Comparison of ENCODE assay signal across 8 cellular contexts in genomic region chr3:98022978-98023820, GRCh38. TPM values are rescaled to one million over a fixed set of nuclear protein-coding genes. Genes with fewer than 3 reads are reported as not detected.
DNase-seq lines count a peak whose midpoint lies in the region; ATAC-seq and TF ChIP-seq lines count a peak whose summit lies in the region.

No MANE protein-coding gene starts in this region.

- TF ChIP-seq CTCF in Calu3 (IDR thresholded peaks at IDR 0.05; ENCODE audit: unreplicated experiment) (peak; percentile 82), esophagus muscularis mucosa (IDR thresholded peaks at IDR 0.05) (peak; percentile 90 to 98 (median 91))

- H3K4me1 ChIP-seq in esophagus muscularis mucosa, result peaks cover 0 to 4% (median 0%) of the 10 kb centered on the region in 4 donors

- peaks cover 0 to 5% (median 2%) of the 10 kb centered on the region in 4 donors for H3K27me3 ChIP-seq in esophagus muscularis mucosa

- TF ChIP-seq POLR2A in esophagus muscularis mucosa (IDR thresholded peaks at IDR 0.05; ENCODE audit: low read depth), result no peak

- POLR2A ChIA-PET in naive thymus-derived CD8-positive, alpha-beta T cell (lab: Charles Lee), result interaction anchor here (0.7 kb wide), 1 partner anchor 229 kb away, joined by 4 read pairs; no protein-coding TSS in a partner anchor

- H3K4me3 Mint-ChIP-seq in Calu3 (ENCODE audit: low read depth, unreplicated experiment), result no peak overlapping the region
- no peak overlapping the region for H3K4me3 Mint-ChIP-seq in naive thymus-derived CD8-positive, alpha-beta T cell
- H3K4me3 Mint-ChIP-seq in stimulated activated memory B cell treated with anti-CD40 and anti-IgM and Interleukin-4, amounts not matched to agents 10 μg/mL and 1 μg/mL and 100 μg/mL, for 72 hours, result no peak overlapping the region

- DNase-seq in Calu3 (peak; percentile 91), HuH-7.5 (ENCODE audit: low spot score) (peak; percentile 6), OCI-M2 (lab: John Stamatoyannopoulos, UW; ENCODE audit: unreplicated experiment) (peak; percentile 15), activated T-cell treated with anti-CD3 and anti-CD28 coated beads for 48 hours (ENCODE audit: low read depth) (peak; percentile 82), esophagus muscularis mucosa (ENCODE audit: extremely low spot score) (peak; percentile 97)
- DNase-seq in naive thymus-derived CD8-positive, alpha-beta T cell, result peak; percentile 70 to 94 (median 85)

- H3K9me3 Mint-ChIP-seq in Calu3 (ENCODE audit: low read depth, unreplicated experiment), result no peaks in the 10 kb centered on the region
- no peaks in the 10 kb centered on the region for H3K9me3 Mint-ChIP-seq in naive thymus-derived CD8-positive, alpha-beta T cell
- no peaks in the 10 kb centered on the region for H3K9me3 Mint-ChIP-seq in stimulated activated memory B cell treated with anti-CD40 and anti-IgM and Interleukin-4, amounts not matched to agents 10 μg/mL and 1 μg/mL and 100 μg/mL, for 72 hours

- intact Hi-C loops in Calu3 (cut with micrococcal nuclease; ENCODE audit: unreplicated experiment), result loop anchor here (1.0 to 5.0 kb wide), 3 partner anchors 52 to 230 kb away; no protein-coding TSS in a partner anchor
- intact Hi-C loops in esophagus muscularis mucosa (cut with DNase I), result loop anchor here (1.0 to 5.0 kb wide), 2 partner anchors 51 to 230 kb away; partner anchors contain the start of gene RIOX2

- H3K9me3 ChIP-seq in esophagus muscularis mucosa, result no peaks in the 10 kb centered on the region

- no peak overlapping the region for H3K4me3 ChIP-seq in esophagus muscularis mucosa

- TF ChIP-seq EP300 in esophagus muscularis mucosa (IDR thresholded peaks at IDR 0.05), result no peak

- H3K27ac ChIP-seq in esophagus muscularis mucosa (replicated peaks in 1 of 4), result no peak overlapping the region

- CTCF ChIA-PET in Calu3 (lab: Charles Lee), result interaction anchor here (1.1 to 2.9 kb wide), 5 partner anchors 10 to 235 kb away, joined by 3 to 17 read pairs (median 5); no protein-coding TSS in a partner anchor

- H3K27ac Mint-ChIP-seq in Calu3 (ENCODE audit: unreplicated experiment), result no peak overlapping the region
- peak overlapping the region in 2 of 10 donors; percentile 0 to 68 for H3K27ac Mint-ChIP-seq in naive thymus-derived CD8-positive, alpha-beta T cell
- no peak overlapping the region for H3K27ac Mint-ChIP-seq in stimulated activated memory B cell treated with anti-CD40 and anti-IgM and Interleukin-4, amounts not matched to agents 10 μg/mL and 1 μg/mL and 100 μg/mL, for 72 hours

- no peaks in the 10 kb centered on the region for H3K4me1 Mint-ChIP-seq in Calu3 (ENCODE audit: low read depth, unreplicated experiment)
- H3K4me1 Mint-ChIP-seq in naive thymus-derived CD8-positive, alpha-beta T cell, result peaks cover 2 to 7% (median 5%) of the 10 kb centered on the region in 4 donors
- peaks cover 5% of the 10 kb centered on the region for H3K4me1 Mint-ChIP-seq in stimulated activated memory B cell treated with anti-CD40 and anti-IgM and Interleukin-4, amounts not matched to agents 10 μg/mL and 1 μg/mL and 100 μg/mL, for 72 hours

- no peaks in the 10 kb centered on the region for H3K27me3 Mint-ChIP-seq in Calu3 (ENCODE audit: unreplicated experiment)
- peaks cover 0 to 3% (median 0%) of the 10 kb centered on the region in 5 donors for H3K27me3 Mint-ChIP-seq in naive thymus-derived CD8-positive, alpha-beta T cell
- H3K27me3 Mint-ChIP-seq in stimulated activated memory B cell treated with anti-CD40 and anti-IgM and Interleukin-4, amounts not matched to agents 10 μg/mL and 1 μg/mL and 100 μg/mL, for 72 hours, result peaks cover 9% of the 10 kb centered on the region

- BruUV-seq in Calu3 (replicated peaks; lab: Mats Ljungman, UMichigan), result no TSS peak

- 29% methylated on average over 13 of the region's 13 CpGs for WGBS in esophagus muscularis mucosa

- ATAC-seq in GM21447 (IDR thresholded peaks at IDR 0.05; ENCODE audit: unreplicated experiment), result peak; percentile 64
- ATAC-seq in naive thymus-derived CD8-positive, alpha-beta T cell, result peak; percentile 63 to 78
- peak; percentile 72 for ATAC-seq in stimulated activated memory B cell treated with anti-CD40 and anti-IgM and Interleukin-4, amounts not matched to agents 10 μg/mL and 1 μg/mL and 100 μg/mL, for 72 hours

- H3K36me3 Mint-ChIP-seq in Calu3 (ENCODE audit: insufficient read depth, unreplicated experiment), result no peaks in the 10 kb centered on the region
- H3K36me3 Mint-ChIP-seq in naive thymus-derived CD8-positive, alpha-beta T cell, result no peaks in the 10 kb centered on the region
- no peaks in the 10 kb centered on the region for H3K36me3 Mint-ChIP-seq in stimulated activated memory B cell treated with anti-CD40 and anti-IgM and Interleukin-4, amounts not matched to agents 10 μg/mL and 1 μg/mL and 100 μg/mL, for 72 hours

- no peaks in the 10 kb centered on the region for H3K36me3 ChIP-seq in esophagus muscularis mucosa

RNA-seq across cellular contexts. Expression of gene GABRR3, which starts 11.9 kb away (rescaled TPM):
- total RNA-seq in Calu3 (2022) (not detected in 2 replicates), esophagus muscularis mucosa (not detected)
- not detected for total RNA-seq in naive thymus-derived CD8-positive, alpha-beta T cell
- polyA plus RNA-seq in naive thymus-derived CD8-positive, alpha-beta T cell, result not detected

RNA-seq across cellular contexts. Expression of gene RIOX2, which starts 51.0 kb away (rescaled TPM):
- total RNA-seq in Calu3 (2022) (32.1 and 36.3 TPM in 2 replicates), esophagus muscularis mucosa (10 to 100 TPM; 19.5 to 24.2 (median 21.7) TPM)
- 10 to 100 TPM; 34.1 to 36.5 TPM for total RNA-seq in naive thymus-derived CD8-positive, alpha-beta T cell
- polyA plus RNA-seq in naive thymus-derived CD8-positive, alpha-beta T cell, result 10 to 100 TPM; 26.9 to 32.4 (median 29.0) TPM

Comparison
In these comparisons a context has a peak if more than half of its experiments do, and no peak if none do; other contexts are left out.
1. DNase-seq: peak in every context shown above with its lines; median percentile 97 in esophagus muscularis mucosa; 91 in Calu3; 85 in naive thymus-derived CD8-positive, alpha-beta T cell; 82 in activated T-cell treated with anti-CD3 and anti-CD28 coated beads for 48 hours; 15 in OCI-M2; 6 in HuH-7.5.